Comparison of ENCODE assay signal across 12 cellular contexts in the genomic region with DNA sequence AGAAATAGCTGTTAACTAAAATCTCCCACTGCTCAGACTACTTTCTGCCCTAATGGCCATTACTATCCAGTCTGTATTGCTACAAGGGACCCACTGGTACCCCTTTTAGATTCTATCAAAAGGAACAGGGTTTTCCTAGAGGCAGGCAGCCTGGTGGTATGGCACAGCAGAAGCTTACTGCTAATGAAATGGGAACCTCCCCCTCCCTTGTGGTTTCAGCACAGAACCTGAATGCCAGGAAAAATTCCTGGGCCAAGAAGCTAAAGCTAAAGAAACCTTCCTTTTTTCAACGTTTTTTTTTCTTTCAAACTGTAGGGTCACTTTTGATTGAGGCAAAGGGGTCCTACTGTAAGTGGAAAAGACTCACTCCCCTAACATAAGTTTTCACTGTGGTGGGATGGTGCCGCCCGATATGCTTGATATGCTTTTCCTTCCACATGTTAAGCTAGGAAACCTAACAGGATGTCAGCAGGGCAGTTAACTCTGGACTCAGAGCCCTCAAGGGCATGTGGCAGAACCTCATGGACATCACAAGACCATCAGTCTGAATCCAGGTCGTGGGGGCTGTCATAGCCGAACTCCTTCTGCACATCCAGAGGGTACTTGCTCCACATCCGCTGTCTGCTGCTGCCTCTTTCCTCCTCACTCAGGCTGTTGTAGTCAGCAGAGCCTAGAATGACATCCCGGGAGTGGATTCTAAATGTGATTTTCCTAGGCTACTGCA. TPM values are rescaled to one million over a fixed set of nuclear protein-coding genes. Genes with fewer than 3 reads are reported as not detected.
DNase-seq lines count a peak whose midpoint lies in the region; ATAC-seq and TF ChIP-seq lines count a peak whose summit lies in the region.
"Had no signal": no experiment of that assay in that cellular context is flagged by ENCODE, and none has a peak within 500 bp of the region (broad histone marks: within the 10 kb centered on the region; RNA-seq: fewer than 3 reads in every experiment).

No MANE protein-coding gene starts in this region.

- H3K27me3 Mint-ChIP-seq in activated CD4-positive, alpha-beta T cell treated with anti-CD3 and anti-CD28 coated beads, Interleukin-2, amount 10 ng/mL, durations not matched to agents 7 days and 5 days = no peaks in the 10 kb centered on the region
- no peaks in the 10 kb centered on the region for H3K27me3 Mint-ChIP-seq in brain

- peak overlapping the region; percentile 15; the same call in 1 of the 2 replicates for H3K27ac ChIP-seq in KMS-11
- peak overlapping the region; percentile 12 for H3K27ac ChIP-seq in osteoblast (ENCODE audit: low read depth, low read length)
- H3K27ac ChIP-seq: tibial artery had no signal

- no peak for DNase-seq in activated CD4-positive, alpha-beta T cell treated with anti-CD3 and anti-CD28 coated beads, Interleukin-2, amount 10 ng/mL, durations not matched to agents 7 days and 5 days
- no peak for DNase-seq in activated CD4-positive, alpha-beta T cell treated with anti-CD3 and anti-CD28 coated beads for 4 hours
- no peak for DNase-seq in osteoblast (ENCODE audit: insufficient read length, low spot score, missing footprints)
- no peak for DNase-seq in DMS79 treated with DMSO at 0.1 percent for 48 hours (lab: John Stamatoyannopoulos, UW)
- DNase-seq: activated gamma-delta T cell, DND-41, NCI-H1417 treated with DMSO at 0.1 percent for 48 hours, tibial artery had no signal

- H3K4me1 ChIP-seq in KMS-11 (ENCODE audit: low read depth, poor library complexity, severe bottlenecking) (peaks cover 13% of the 10 kb centered on the region), osteoblast (ENCODE audit: insufficient read depth, low read length) (peaks cover 26% of the 10 kb centered on the region)

- H2AFZ ChIP-seq in KMS-11 (ENCODE audit: low read depth) (no peak overlapping the region), osteoblast (ENCODE audit: low read length) (no peak overlapping the region)

- TF ChIP-seq CTCF in KMS-11 (conservative IDR thresholded peaks at IDR 0.05; ENCODE audit: low read depth, low read length) (no peak), brain (conservative IDR thresholded peaks at IDR 0.05) (no peak), osteoblast (IDR thresholded peaks at IDR 0.05; ENCODE audit: extremely low read depth, low read depth, low read length) (no peak)

- no peaks in the 10 kb centered on the region for H3K27me3 ChIP-seq in KMS-11 (ENCODE audit: insufficient read depth, low read depth)
- H3K27me3 ChIP-seq in osteoblast (ENCODE audit: insufficient read depth, low read length) = no peaks in the 10 kb centered on the region
- H3K27me3 ChIP-seq: tibial artery had no signal

- ATAC-seq in HG03280 (IDR thresholded peaks at IDR 0.05; ENCODE audit: unreplicated experiment) (no peak), GM21390 (IDR thresholded peaks at IDR 0.05; ENCODE audit: unreplicated experiment) (no peak)

- H3K4me3 ChIP-seq in KMS-11 (IDR thresholded peaks at IDR 0.05; ENCODE audit: insufficient read depth, low read depth, low read length) (no peak overlapping the region), osteoblast (ENCODE audit: insufficient read depth, low read length) (no peak overlapping the region)
- H3K4me3 ChIP-seq: tibial artery had no signal

- H3K9me3 ChIP-seq in osteoblast (ENCODE audit: low read depth, low read length) = no peaks in the 10 kb centered on the region
- H3K9me3 ChIP-seq: tibial artery had no signal

- no peak overlapping the region for H3K9ac ChIP-seq in KMS-11

- H4K20me1 ChIP-seq in KMS-11 (ENCODE audit: insufficient read depth) = no peaks in the 10 kb centered on the region
- peaks cover 7% of the 10 kb centered on the region for H4K20me1 ChIP-seq in osteoblast (ENCODE audit: insufficient read depth, low read length)

- peaks cover 10% of the 10 kb centered on the region for H3K4me1 Mint-ChIP-seq in activated CD4-positive, alpha-beta T cell treated with anti-CD3 and anti-CD28 coated beads, Interleukin-2, amount 10 ng/mL, durations not matched to agents 7 days and 5 days
- peaks cover 36% of the 10 kb centered on the region for H3K4me1 Mint-ChIP-seq in brain

- CTCF ChIA-PET in activated CD4-positive, alpha-beta T cell treated with anti-CD3 and anti-CD28 coated beads, Interleukin-2, amount 10 ng/mL, durations not matched to agents 7 days and 5 days (lab: Charles Lee) = interaction anchor here (0.6 to 2.7 kb wide), 7 partner anchors 10 to 466 kb away, joined by 3 to 14 read pairs (median 3); a partner anchor contains a TSS

- peak overlapping the region; percentile 47 for H3K27ac Mint-ChIP-seq in activated CD4-positive, alpha-beta T cell treated with anti-CD3 and anti-CD28 coated beads, Interleukin-2, amount 10 ng/mL, durations not matched to agents 7 days and 5 days
- H3K27ac Mint-ChIP-seq in brain = peak overlapping the region; percentile 45 to 97 (median 94)

- H3K79me2 ChIP-seq in KMS-11 (ENCODE audit: insufficient read depth, low read depth) = peaks cover 6% of the 10 kb centered on the region; the same call in 1 of the 2 replicates
- peaks cover 32% of the 10 kb centered on the region for H3K79me2 ChIP-seq in osteoblast (ENCODE audit: insufficient read depth, low read length)

- H3K36me3 ChIP-seq in KMS-11 (ENCODE audit: insufficient read depth) = no peaks in the 10 kb centered on the region; the same call in 1 of the 2 replicates
- H3K36me3 ChIP-seq in osteoblast (ENCODE audit: insufficient read depth, low read length) = peaks cover 75% of the 10 kb centered on the region

- no peak overlapping the region for H3K4me3 Mint-ChIP-seq in activated CD4-positive, alpha-beta T cell treated with anti-CD3 and anti-CD28 coated beads, Interleukin-2, amount 10 ng/mL, durations not matched to agents 7 days and 5 days
- H3K4me3 Mint-ChIP-seq in brain = no peak overlapping the region

- H3K9me3 Mint-ChIP-seq in activated CD4-positive, alpha-beta T cell treated with anti-CD3 and anti-CD28 coated beads, Interleukin-2, amount 10 ng/mL, durations not matched to agents 7 days and 5 days = no peaks in the 10 kb centered on the region
- H3K9me3 Mint-ChIP-seq in brain = no peaks in the 10 kb centered on the region

- H3K36me3 Mint-ChIP-seq in activated CD4-positive, alpha-beta T cell treated with anti-CD3 and anti-CD28 coated beads, Interleukin-2, amount 10 ng/mL, durations not matched to agents 7 days and 5 days (ENCODE audit: low read depth) = peaks cover 71% of the 10 kb centered on the region
- peaks cover 40% of the 10 kb centered on the region for H3K36me3 Mint-ChIP-seq in brain

- POLR2A ChIA-PET in activated CD4-positive, alpha-beta T cell treated with anti-CD3 and anti-CD28 coated beads, Interleukin-2, amount 10 ng/mL, durations not matched to agents 7 days and 5 days (lab: Charles Lee) = interaction anchor here (0.6 kb wide), 1 partner anchor 10 kb away, joined by 3 read pairs; a partner anchor contains a TSS

- H3K4me2 ChIP-seq in KMS-11 (no peak overlapping the region), osteoblast (ENCODE audit: insufficient read depth, low read length) (no peak overlapping the region)

RNA-seq across cellular contexts. Expression of a gene that starts 9.8 kb away (rescaled TPM):
- total RNA-seq in activated CD4-positive, alpha-beta T cell treated with anti-CD3 and anti-CD28 coated beads, Interleukin-2, amount 10 ng/mL, durations not matched to agents 7 days and 5 days = 10 to 100 TPM; 25.9 to 28.6 TPM
- 12.9 TPM for polyA plus RNA-seq in brain (ENCODE audit: insufficient read depth, low read depth, low replicate concordance)
- total RNA-seq in osteoblast = 12.1 and 12.3 TPM in 2 replicates

RNA-seq across cellular contexts. Expression of a gene that starts 9.9 kb away (rescaled TPM):
- 10 to 100 TPM; 76.9 TPM for total RNA-seq in activated CD4-positive, alpha-beta T cell treated with anti-CD3 and anti-CD28 coated beads, Interleukin-2, amount 10 ng/mL, durations not matched to agents 7 days and 5 days
- 53.6 TPM for polyA plus RNA-seq in brain (ENCODE audit: insufficient read depth, low read depth, low replicate concordance)
- total RNA-seq in osteoblast = 35.4 and 36.9 TPM in 2 replicates

RNA-seq across cellular contexts. Expression of a gene that starts 36.6 kb away (rescaled TPM):
- total RNA-seq in activated CD4-positive, alpha-beta T cell treated with anti-CD3 and anti-CD28 coated beads, Interleukin-2, amount 10 ng/mL, durations not matched to agents 7 days and 5 days = 100 to 1,000 TPM; 116 to 130 TPM
- polyA plus RNA-seq in brain (ENCODE audit: insufficient read depth, low read depth, low replicate concordance) = 4.8 TPM
- 35.1 and 36.9 TPM in 2 replicates for total RNA-seq in osteoblast

RNA-seq across cellular contexts. Expression of a gene that starts 55.7 kb away (rescaled TPM):
- 10 to 100 TPM in 1 of 2 experiments, 1 to 10 TPM in 1; 8.4 to 10.1 TPM for total RNA-seq in activated CD4-positive, alpha-beta T cell treated with anti-CD3 and anti-CD28 coated beads, Interleukin-2, amount 10 ng/mL, durations not matched to agents 7 days and 5 days
- 12.2 TPM for polyA plus RNA-seq in brain (ENCODE audit: insufficient read depth, low read depth, low replicate concordance)
- total RNA-seq in osteoblast = 30.8 and 30.9 TPM in 2 replicates
